In genomic region chr1:9183898-9184297, GRCh38 we compare ENCODE assay signal across 12 cellular contexts. TPM values are rescaled to one million over a fixed set of nuclear protein-coding genes. Genes with fewer than 3 reads are reported as not detected.
DNase-seq lines count a peak whose midpoint lies in the region; ATAC-seq and TF ChIP-seq lines count a peak whose summit lies in the region.
"Had no signal": no experiment of that assay in that cellular context is flagged by ENCODE, and none has a peak within 500 bp of the region (broad histone marks: within the 10 kb centered on the region; RNA-seq: fewer than 3 reads in every experiment).

No MANE protein-coding gene starts in this region.

- H3K27ac ChIP-seq in HCT116 (ENCODE audit: low read depth, low read length) = no peak overlapping the region
- H3K27ac ChIP-seq in coronary artery = no peak overlapping the region

- no peak for TF ChIP-seq RAD21 in HCT116 (IDR thresholded peaks at IDR 0.05; ENCODE audit: low read depth)

- H3K4me1 ChIP-seq in HCT116 (ENCODE audit: control insufficient read depth in 1 of 2, insufficient read depth in 2 of 2, low read length in 2 of 2) (peaks cover 14 to 39% of the 10 kb centered on the region in 2 experiments), mucosa of stomach (ENCODE audit: control insufficient read depth, insufficient read depth, low read length) (peaks cover 30% of the 10 kb centered on the region)

- H3K9me3 ChIP-seq in HCT116 (ENCODE audit: control insufficient read depth in 1 of 2, insufficient read depth in 1 of 2, low read depth in 1 of 2, low read length in 2 of 2) (no peaks in the 10 kb centered on the region), mucosa of stomach (ENCODE audit: control insufficient read depth, low read length) (no peaks in the 10 kb centered on the region)

- TF ChIP-seq CTCF in BJ (IDR thresholded peaks at IDR 0.05; ENCODE audit: insufficient read depth, low read depth, low read length) = no peak
- no peak for TF ChIP-seq CTCF in HCT116 (IDR thresholded peaks at IDR 0.05 in 2 of 3, conservative IDR thresholded peaks at IDR 0.05 in 1 of 3; ENCODE audit: borderline replicate concordance in 1 of 3, insufficient read depth in 1 of 3, low read depth in 2 of 3, low read length in 2 of 3)
- TF ChIP-seq CTCF in coronary artery (IDR thresholded peaks at IDR 0.05) = no peak

- H3K4me2 ChIP-seq in HCT116 (ENCODE audit: low read length) = no peak overlapping the region

- no peaks in the 10 kb centered on the region for H3K27me3 ChIP-seq in BJ (ENCODE audit: control insufficient read depth, insufficient read depth, low read length)
- no peaks in the 10 kb centered on the region for H3K27me3 ChIP-seq in HCT116 (ENCODE audit: insufficient read depth, low read length)
- no peaks in the 10 kb centered on the region for H3K27me3 ChIP-seq in mucosa of stomach (ENCODE audit: control insufficient read depth, insufficient read depth, low read length)

- H3K9ac ChIP-seq in HCT116 (ENCODE audit: low read length) (no peak overlapping the region), mucosa of stomach (ENCODE audit: low read length) (peak overlapping the region; percentile 9)

- H4K20me1 ChIP-seq in HCT116 (ENCODE audit: insufficient read depth) = no peaks in the 10 kb centered on the region

- H2AFZ ChIP-seq in HCT116 (ENCODE audit: low read depth, low read length, poor library complexity, severe bottlenecking) = no peak overlapping the region

- no peak for TF ChIP-seq POLR2A in HCT116 (IDR thresholded peaks at IDR 0.05; ENCODE audit: borderline replicate concordance, extremely low read depth, insufficient read depth, insufficient read length)

- intact Hi-C loops in HCT116 (cut with micrococcal nuclease) = no loop called here

- DNase-seq in BJ (ENCODE audit: low read depth) (no peak), HCT116 (ENCODE audit: low read depth, low spot score) (no peak), coronary artery (ENCODE audit: low spot score) (no peak), NCI-H446 treated with DMSO at 0.1 percent for 48 hours (lab: John Stamatoyannopoulos, UW) (no peak), kidney glomerular epithelial cell (lab: John Stamatoyannopoulos, UW) (no peak)
- DNase-seq: amygdala, erythroblast, NCI-H345, right cardiac atrium had no signal

- BruUV-seq in HCT116 (replicated peaks; lab: Mats Ljungman, UMichigan) = TSS peak; percentile 29

- H3K4me3 ChIP-seq in BJ (ENCODE audit: low read depth, low read length) = peak overlapping the region; percentile 89
- no peak overlapping the region for H3K4me3 ChIP-seq in HCT116 (replicated peaks in 1 of 2; ENCODE audit: low read depth in 1 of 2, low read length in 2 of 2)
- peak overlapping the region; percentile 87 for H3K4me3 ChIP-seq in coronary artery
- H3K4me3 ChIP-seq in mucosa of stomach (ENCODE audit: low read length) = no peak overlapping the region

- peaks cover 30% of the 10 kb centered on the region for H3K79me2 ChIP-seq in HCT116 (ENCODE audit: insufficient read depth, low read length)

- no peak for ATAC-seq in HCT116
- no peak for ATAC-seq in HG03457 (IDR thresholded peaks at IDR 0.05; ENCODE audit: unreplicated experiment)
- no peak for ATAC-seq in GM18858 (IDR thresholded peaks at IDR 0.05; ENCODE audit: unreplicated experiment)

- no peaks in the 10 kb centered on the region for H3K9me2 ChIP-seq in HCT116 (ENCODE audit: insufficient read depth)

- H3K36me3 ChIP-seq in BJ (ENCODE audit: control insufficient read depth, insufficient read depth, low read length) = peaks cover 2% of the 10 kb centered on the region; the same call in 1 of the 2 replicates
- 0 out of 4 replicates have a peak, but pooled peaks cover 0 to under 1% of the 10 kb centered on the region in 2 experiments for H3K36me3 ChIP-seq in HCT116 (ENCODE audit: control insufficient read depth in 1 of 2, insufficient read depth in 2 of 2, low read length in 2 of 2)
- no peaks in the 10 kb centered on the region for H3K36me3 ChIP-seq in mucosa of stomach (ENCODE audit: control insufficient read depth, insufficient read depth, low read length)

- RAD21 ChIA-PET in HCT116 (lab: Charles Lee; ENCODE audit: low non-redundant PET in 1 of 2, low total read pairs in 2 of 2, uncharacterized antibody in 2 of 2, unreplicated experiment in 2 of 2) = no interaction called here

- CTCF ChIA-PET in BJ (lab: Yijun Ruan, JAX) (interaction anchor here (1.3 kb wide), 1 partner anchor 254 kb away, joined by 3 read pairs; no protein-coding TSS in a partner anchor), HCT116 (lab: Charles Lee) (no interaction called here)

- POLR2A ChIA-PET in BJ (lab: Charles Lee) = no interaction called here
- POLR2A ChIA-PET in HCT116 (lab: Charles Lee) = no interaction called here

TF ChIP-seq in HCT116, 20 proteins besides CTCF, POLR2A, EP300 and RAD21:
- TF ChIP-seq ZFX (IDR thresholded peaks at IDR 0.05) (no peak), EZH2 (IDR thresholded peaks at IDR 0.05) (no peak), YY1 (IDR thresholded peaks at IDR 0.05; ENCODE audit: extremely low read depth, insufficient replicate concordance, low read depth, low read length) (no peak), SRF (IDR thresholded peaks at IDR 0.05; ENCODE audit: low read depth) (no peak), ELF1 (IDR thresholded peaks at IDR 0.05; ENCODE audit: borderline replicate concordance, low read depth) (no peak), ZBTB33 (IDR thresholded peaks at IDR 0.05; ENCODE audit: extremely low read depth, insufficient replicate concordance, low read length) (no peak), EGR1 (IDR thresholded peaks at IDR 0.05; ENCODE audit: low read depth) (no peak), ATF3 (IDR thresholded peaks at IDR 0.05) (no peak), JUND (IDR thresholded peaks at IDR 0.05) (no peak), SIN3A (IDR thresholded peaks at IDR 0.05; ENCODE audit: low read depth) (no peak), ZNF274 (IDR thresholded peaks at IDR 0.05; ENCODE audit: low read depth, low read length) (no peak), SP1 (IDR thresholded peaks at IDR 0.05; ENCODE audit: low read depth) (no peak), REST (IDR thresholded peaks at IDR 0.05; ENCODE audit: low read depth) (no peak)

RNA-seq across cellular contexts. Expression of gene H6PD, which starts 50.7 kb away (rescaled TPM):
- polyA plus RNA-seq in BJ (2011; rRNA removed) = 12.0 and 16.6 TPM in 2 replicates
- 13.7 and 15.1 TPM in 2 replicates for polyA minus RNA-seq in BJ (2011; rRNA and poly(A)+ RNA removed)
- 16.2 TPM for total RNA-seq in HCT116 (2021; ENCODE audit: unreplicated experiment)
- 11.7 TPM in 2 replicates for polyA plus RNA-seq in HCT116 (2012)

RNA-seq across cellular contexts. Expression of gene GPR157, which starts 55.0 kb away (rescaled TPM):
- polyA plus RNA-seq in BJ (2011; rRNA removed) = 1.9 and 2.5 TPM in 2 replicates
- polyA minus RNA-seq in BJ (2011; rRNA and poly(A)+ RNA removed) = 3.1 and 3.3 TPM in 2 replicates
- 7.7 TPM for total RNA-seq in HCT116 (2021; ENCODE audit: unreplicated experiment)
- polyA plus RNA-seq in HCT116 (2012) = 2.2 and 4.3 TPM in 2 replicates

Comparison
In these comparisons a context has a peak if more than half of its experiments do, and no peak if none do; other contexts are left out.
1. H3K4me3 ChIP-seq: peak in BJ (single experiment) and coronary artery (single experiment); none in HCT116 (0 of 2) and mucosa of stomach (single experiment).